ENCODE assay signal across 20 cellular contexts in genomic region chr13:47420568-47420967, GRCh38.
DNase-seq lines count a peak whose midpoint lies in the region; ATAC-seq and TF ChIP-seq lines count a peak whose summit lies in the region.
"Had no signal": no experiment of that assay in that cellular context is flagged by ENCODE, and none has a peak within 500 bp of the region (broad histone marks: within the 10 kb centered on the region; RNA-seq: fewer than 3 reads in every experiment).

No MANE protein-coding gene starts in this region.

- no peak overlapping the region for H3K27ac ChIP-seq in left ventricle myocardium inferior (replicated peaks)
- H3K27ac ChIP-seq in subcutaneous abdominal adipose tissue (ENCODE audit: low read depth, low read length), result peak overlapping the region; percentile 33
- H3K27ac ChIP-seq: A549, neutrophil, tibial nerve had no signal

- H3K27ac Mint-ChIP-seq in activated CD4-positive, alpha-beta memory T cell treated with anti-CD3 and anti-CD28 coated beads for 36 hours, result no peak overlapping the region
- H3K27ac Mint-ChIP-seq: activated CD8-positive, alpha-beta memory T cell treated with anti-CD3 and anti-CD28 coated beads, Interleukin-2, amount 10 ng/mL, durations not matched to agents 7 days and 5 days; effector memory CD8-positive, alpha-beta T cell had no signal

- H3K27me3 ChIP-seq in left ventricle myocardium inferior (ENCODE audit: low read depth) (no peaks in the 10 kb centered on the region), subcutaneous abdominal adipose tissue (ENCODE audit: control insufficient read depth in 5 of 5, insufficient read depth in 4 of 5, low read length in 5 of 5) (no peaks in the 10 kb centered on the region), BE2C (no peaks in the 10 kb centered on the region)
- H3K27me3 ChIP-seq: neutrophil, tibial nerve had no signal

- DNase-seq in Right ventricle myocardium superior (no peak), left ventricle myocardium inferior (no peak), SW480 (ENCODE audit: low spot score) (peak; percentile 36), foreskin melanocyte (peak; percentile 32), BE2C (no peak), 8988T (no peak)
- DNase-seq in activated CD4-positive, alpha-beta memory T cell treated with anti-CD3 and anti-CD28 coated beads for 36 hours, result no peak
- DNase-seq: activated CD4-positive, CD25-positive, alpha-beta regulatory T cell treated with anti-CD3 and anti-CD28 coated beads, Interleukin-2, amount 50 U/mL, for 72 hours; activated CD8-positive, alpha-beta memory T cell treated with anti-CD3 and anti-CD28 coated beads, Interleukin-2, amount 10 ng/mL, durations not matched to agents 7 days and 5 days; C1 segment of cervical spinal cord; effector memory CD8-positive, alpha-beta T cell; mucosa of descending colon; NCI-H1105; NCI-H526 treated with DMSO at 0.1 percent for 48 hours; stimulated activated naive CD4-positive, alpha-beta T cell had no signal

- H3K4me3 ChIP-seq in left ventricle myocardium inferior (no peak overlapping the region), subcutaneous abdominal adipose tissue (ENCODE audit: low read depth in 1 of 5, low read length in 5 of 5) (no peak overlapping the region), BE2C (ENCODE audit: low read depth, low read length) (no peak overlapping the region)
- H3K4me3 ChIP-seq: A549, mucosa of descending colon, tibial nerve had no signal

- H3K4me1 Mint-ChIP-seq in activated CD4-positive, alpha-beta memory T cell treated with anti-CD3 and anti-CD28 coated beads for 36 hours (ENCODE audit: low read depth), result no peaks in the 10 kb centered on the region
- H3K4me1 Mint-ChIP-seq: activated CD8-positive, alpha-beta memory T cell treated with anti-CD3 and anti-CD28 coated beads, Interleukin-2, amount 10 ng/mL, durations not matched to agents 7 days and 5 days; central memory CD8-positive, alpha-beta T cell had no signal

- CTCF ChIA-PET in activated CD4-positive, alpha-beta memory T cell treated with anti-CD3 and anti-CD28 coated beads for 36 hours (lab: Charles Lee), result no interaction called here

- H3K9me3 ChIP-seq in left ventricle myocardium inferior (replicated peaks), result no peaks in the 10 kb centered on the region
- no peaks in the 10 kb centered on the region for H3K9me3 ChIP-seq in subcutaneous abdominal adipose tissue (ENCODE audit: control insufficient read depth in 5 of 5, low read length in 5 of 5)
- no peaks in the 10 kb centered on the region for H3K9me3 ChIP-seq in BE2C
- H3K9me3 ChIP-seq: A549, neutrophil, tibial nerve had no signal

- no peaks in the 10 kb centered on the region for H3K27me3 Mint-ChIP-seq in activated CD4-positive, alpha-beta memory T cell treated with anti-CD3 and anti-CD28 coated beads for 36 hours
- H3K27me3 Mint-ChIP-seq: activated CD8-positive, alpha-beta memory T cell treated with anti-CD3 and anti-CD28 coated beads, Interleukin-2, amount 10 ng/mL, durations not matched to agents 7 days and 5 days; central memory CD8-positive, alpha-beta T cell; effector memory CD8-positive, alpha-beta T cell had no signal

- H3K9ac ChIP-seq in subcutaneous abdominal adipose tissue (ENCODE audit: low read length in 5 of 5), result no peak overlapping the region

- TF ChIP-seq CTCF in left ventricle myocardium inferior (IDR thresholded peaks at IDR 0.05; ENCODE audit: borderline replicate concordance), result no peak
- TF ChIP-seq CTCF in BE2C (IDR thresholded peaks at IDR 0.05; ENCODE audit: low read depth, low read length), result no peak

- intact Hi-C loops in Right ventricle myocardium superior (cut with DNase I), result loop anchor here (2.0 to 10.0 kb wide), 2 partner anchors 178 to 354 kb away; no protein-coding TSS in a partner anchor
- intact Hi-C loops in left ventricle myocardium inferior (cut with micrococcal nuclease), result no loop called here
- intact Hi-C loops in activated CD4-positive, alpha-beta memory T cell treated with anti-CD3 and anti-CD28 coated beads for 36 hours (cut with micrococcal nuclease), result no loop called here

- POLR2A ChIA-PET in activated CD4-positive, alpha-beta memory T cell treated with anti-CD3 and anti-CD28 coated beads for 36 hours (lab: Charles Lee), result no interaction called here

- no peak overlapping the region for H3K4me3 Mint-ChIP-seq in activated CD4-positive, alpha-beta memory T cell treated with anti-CD3 and anti-CD28 coated beads for 36 hours
- H3K4me3 Mint-ChIP-seq: activated CD8-positive, alpha-beta memory T cell treated with anti-CD3 and anti-CD28 coated beads, Interleukin-2, amount 10 ng/mL, durations not matched to agents 7 days and 5 days; central memory CD8-positive, alpha-beta T cell; effector memory CD8-positive, alpha-beta T cell had no signal

- H3K36me3 ChIP-seq in left ventricle myocardium inferior, result no peaks in the 10 kb centered on the region
- no peaks in the 10 kb centered on the region for H3K36me3 ChIP-seq in subcutaneous abdominal adipose tissue (ENCODE audit: control insufficient read depth in 5 of 5, insufficient read depth in 5 of 5, low read length in 5 of 5)
- H3K36me3 ChIP-seq in BE2C, result no peaks in the 10 kb centered on the region
- H3K36me3 ChIP-seq: neutrophil, tibial nerve had no signal

- H3K36me3 Mint-ChIP-seq in activated CD4-positive, alpha-beta memory T cell treated with anti-CD3 and anti-CD28 coated beads for 36 hours, result no peaks in the 10 kb centered on the region
- H3K36me3 Mint-ChIP-seq: activated CD8-positive, alpha-beta memory T cell treated with anti-CD3 and anti-CD28 coated beads, Interleukin-2, amount 10 ng/mL, durations not matched to agents 7 days and 5 days had no signal

- peak; percentile 62 for ATAC-seq in Right ventricle myocardium superior (ENCODE audit: poor library complexity)
- ATAC-seq: A549; activated CD8-positive, alpha-beta memory T cell treated with anti-CD3 and anti-CD28 coated beads, Interleukin-2, amount 10 ng/mL, durations not matched to agents 7 days and 5 days; effector memory CD8-positive, alpha-beta T cell; mucosa of descending colon had no signal

- H3K9me3 Mint-ChIP-seq in activated CD4-positive, alpha-beta memory T cell treated with anti-CD3 and anti-CD28 coated beads for 36 hours, result no peaks in the 10 kb centered on the region
- H3K9me3 Mint-ChIP-seq: central memory CD8-positive, alpha-beta T cell had no signal

- H3K4me1 ChIP-seq in left ventricle myocardium inferior, result peaks cover 8% of the 10 kb centered on the region
- peaks cover 0 to 24% (median 19%) of the 10 kb centered on the region in 5 donors for H3K4me1 ChIP-seq in subcutaneous abdominal adipose tissue (ENCODE audit: control insufficient read depth in 5 of 5, insufficient read depth in 5 of 5, low read length in 5 of 5)
- no peaks in the 10 kb centered on the region for H3K4me1 ChIP-seq in BE2C
- H3K4me1 ChIP-seq: A549, tibial nerve had no signal

Comparison
In these comparisons a context has a peak if more than half of its experiments do, and no peak if none do; other contexts are left out.
1. DNase-seq: peak in SW480 (single experiment) and foreskin melanocyte (single experiment); none in Right ventricle myocardium superior (single experiment), left ventricle myocardium inferior (single experiment), activated CD4-positive, alpha-beta memory T cell treated with anti-CD3 and anti-CD28 coated beads for 36 hours (single experiment), BE2C (single experiment) and 8988T (single experiment).